ENCODE assay signal across 1 cellular context in genomic region chr15:43133429-43134156, GRCh38.
TF ChIP-seq lines count a peak whose summit lies in the region.

TSS of gene TMEM62 (plus strand) at chr15:43133586. CDS start at chr15:43133803, 217 bp downstream.

TF ChIP-seq in K562, 482 proteins besides CTCF, POLR2A, EP300 and RAD21 (continued from another document and continues in another):
- TF ChIP-seq, protein P1, sequence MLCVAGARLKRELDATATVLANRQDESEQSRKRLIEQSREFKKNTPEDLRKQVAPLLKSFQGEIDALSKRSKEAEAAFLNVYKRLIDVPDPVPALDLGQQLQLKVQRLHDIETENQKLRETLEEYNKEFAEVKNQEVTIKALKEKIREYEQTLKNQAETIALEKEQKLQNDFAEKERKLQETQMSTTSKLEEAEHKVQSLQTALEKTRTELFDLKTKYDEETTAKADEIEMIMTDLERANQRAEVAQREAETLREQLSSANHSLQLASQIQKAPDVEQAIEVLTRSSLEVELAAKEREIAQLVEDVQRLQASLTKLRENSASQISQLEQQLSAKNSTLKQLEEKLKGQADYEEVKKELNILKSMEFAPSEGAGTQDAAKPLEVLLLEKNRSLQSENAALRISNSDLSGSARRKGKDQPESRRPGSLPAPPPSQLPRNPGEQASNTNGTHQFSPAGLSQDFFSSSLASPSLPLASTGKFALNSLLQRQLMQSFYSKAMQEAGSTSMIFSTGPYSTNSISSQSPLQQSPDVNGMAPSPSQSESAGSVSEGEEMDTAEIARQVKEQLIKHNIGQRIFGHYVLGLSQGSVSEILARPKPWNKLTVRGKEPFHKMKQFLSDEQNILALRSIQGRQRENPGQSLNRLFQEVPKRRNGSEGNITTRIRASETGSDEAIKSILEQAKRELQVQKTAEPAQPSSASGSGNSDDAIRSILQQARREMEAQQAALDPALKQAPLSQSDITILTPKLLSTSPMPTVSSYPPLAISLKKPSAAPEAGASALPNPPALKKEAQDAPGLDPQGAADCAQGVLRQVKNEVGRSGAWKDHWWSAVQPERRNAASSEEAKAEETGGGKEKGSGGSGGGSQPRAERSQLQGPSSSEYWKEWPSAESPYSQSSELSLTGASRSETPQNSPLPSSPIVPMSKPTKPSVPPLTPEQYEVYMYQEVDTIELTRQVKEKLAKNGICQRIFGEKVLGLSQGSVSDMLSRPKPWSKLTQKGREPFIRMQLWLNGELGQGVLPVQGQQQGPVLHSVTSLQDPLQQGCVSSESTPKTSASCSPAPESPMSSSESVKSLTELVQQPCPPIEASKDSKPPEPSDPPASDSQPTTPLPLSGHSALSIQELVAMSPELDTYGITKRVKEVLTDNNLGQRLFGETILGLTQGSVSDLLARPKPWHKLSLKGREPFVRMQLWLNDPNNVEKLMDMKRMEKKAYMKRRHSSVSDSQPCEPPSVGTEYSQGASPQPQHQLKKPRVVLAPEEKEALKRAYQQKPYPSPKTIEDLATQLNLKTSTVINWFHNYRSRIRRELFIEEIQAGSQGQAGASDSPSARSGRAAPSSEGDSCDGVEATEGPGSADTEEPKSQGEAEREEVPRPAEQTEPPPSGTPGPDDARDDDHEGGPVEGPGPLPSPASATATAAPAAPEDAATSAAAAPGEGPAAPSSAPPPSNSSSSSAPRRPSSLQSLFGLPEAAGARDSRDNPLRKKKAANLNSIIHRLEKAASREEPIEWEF (CRISPR knock-in tag; IDR thresholded peaks at IDR 0.05), result no peak
- TF ChIP-seq PTBP1 (IDR thresholded peaks at IDR 0.05; ENCODE audit: low read depth, low read length) (no peak), AFF4 (CRISPR knock-in tag; IDR thresholded peaks at IDR 0.05) (peak; percentile 69), PBX2 (CRISPR knock-in tag; IDR thresholded peaks at IDR 0.05; ENCODE audit: low read depth) (no peak), PBX2 (tag; conservative IDR thresholded peaks at IDR 0.05; ENCODE audit: low read depth) (no peak), SAFB (IDR thresholded peaks at IDR 0.05; ENCODE audit: borderline replicate concordance, low read depth, low read length) (0 out of 2 replicates have a peak, but pooled peaks have one; percentile 17), COPS2 (conservative IDR thresholded peaks at IDR 0.05) (no peak), CHD2 (IDR thresholded peaks at IDR 0.05; ENCODE audit: low read depth, low read length) (no peak), FOXM1 (IDR thresholded peaks at IDR 0.05; ENCODE audit: low read depth) (no peak), FOXM1 (CRISPR knock-in tag; IDR thresholded peaks at IDR 0.05; ENCODE audit: low read depth) (no peak), HNRNPL (IDR thresholded peaks at IDR 0.05; ENCODE audit: low read depth, low read length) (no peak), NRF1 (conservative IDR thresholded peaks at IDR 0.05 in 1 of 2, IDR thresholded peaks at IDR 0.05 in 1 of 2) (peak; percentile 83 to 85), MIER1 (IDR thresholded peaks at IDR 0.05; ENCODE audit: low read depth) (no peak), GATAD2B (IDR thresholded peaks at IDR 0.05; ENCODE audit: borderline replicate concordance) (peak; percentile 84), ZNF592 (IDR thresholded peaks at IDR 0.05) (peak; percentile 74), BACH1 (tag; IDR thresholded peaks at IDR 0.05) (no peak), ZSCAN32 (CRISPR knock-in tag; IDR thresholded peaks at IDR 0.05) (no peak), SMARCE1 (IDR thresholded peaks at IDR 0.05) (no peak), ZNF133 (CRISPR knock-in tag; IDR thresholded peaks at IDR 0.05) (no peak), KLF13 (tag; IDR thresholded peaks at IDR 0.05; ENCODE audit: borderline replicate concordance, low read depth) (no peak), IRF1 (CRISPR knock-in tag; IDR thresholded peaks at IDR 0.05; ENCODE audit: borderline replicate concordance) (0 out of 2 replicates have a peak, but pooled peaks have one; percentile 17), CBX8 (IDR thresholded peaks at IDR 0.05; ENCODE audit: borderline replicate concordance, extremely low read depth, low read depth, low read length, poor library complexity, severe bottlenecking) (no peak), ZNF239 (CRISPR knock-in tag; IDR thresholded peaks at IDR 0.05) (no peak), KLF16 (IDR thresholded peaks at IDR 0.05) (no peak), NFXL1 (CRISPR knock-in tag; IDR thresholded peaks at IDR 0.05) (no peak), ZBED1 (IDR thresholded peaks at IDR 0.05) (no peak), TCF7L2 (IDR thresholded peaks at IDR 0.05; ENCODE audit: low read depth, low read length) (no peak), PCBP2 (IDR thresholded peaks at IDR 0.05; ENCODE audit: low read depth, low read length, poor library complexity, severe bottlenecking) (no peak), ZBTB7A (IDR thresholded peaks at IDR 0.05; ENCODE audit: borderline replicate concordance, control insufficient read depth, low read depth, low read length) (peak; percentile 86), MAFG (tag; conservative IDR thresholded peaks at IDR 0.05) (no peak), ZNF699 (CRISPR knock-in tag; IDR thresholded peaks at IDR 0.05; ENCODE audit: insufficient replicate concordance) (no peak), SETDB1 (IDR thresholded peaks at IDR 0.05; ENCODE audit: low read length) (no peak), PTTG1 (tag; IDR thresholded peaks at IDR 0.05; ENCODE audit: low read depth) (no peak), MEF2A (IDR thresholded peaks at IDR 0.05; ENCODE audit: control insufficient read depth, low read depth, low read length) (no peak)
- TF ChIP-seq, protein P2, sequence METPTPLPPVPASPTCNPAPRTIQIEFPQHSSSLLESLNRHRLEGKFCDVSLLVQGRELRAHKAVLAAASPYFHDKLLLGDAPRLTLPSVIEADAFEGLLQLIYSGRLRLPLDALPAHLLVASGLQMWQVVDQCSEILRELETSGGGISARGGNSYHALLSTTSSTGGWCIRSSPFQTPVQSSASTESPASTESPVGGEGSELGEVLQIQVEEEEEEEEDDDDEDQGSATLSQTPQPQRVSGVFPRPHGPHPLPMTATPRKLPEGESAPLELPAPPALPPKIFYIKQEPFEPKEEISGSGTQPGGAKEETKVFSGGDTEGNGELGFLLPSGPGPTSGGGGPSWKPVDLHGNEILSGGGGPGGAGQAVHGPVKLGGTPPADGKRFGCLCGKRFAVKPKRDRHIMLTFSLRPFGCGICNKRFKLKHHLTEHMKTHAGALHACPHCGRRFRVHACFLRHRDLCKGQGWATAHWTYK (CRISPR knock-in tag; IDR thresholded peaks at IDR 0.05), result no peak
- TF ChIP-seq, protein P3, sequence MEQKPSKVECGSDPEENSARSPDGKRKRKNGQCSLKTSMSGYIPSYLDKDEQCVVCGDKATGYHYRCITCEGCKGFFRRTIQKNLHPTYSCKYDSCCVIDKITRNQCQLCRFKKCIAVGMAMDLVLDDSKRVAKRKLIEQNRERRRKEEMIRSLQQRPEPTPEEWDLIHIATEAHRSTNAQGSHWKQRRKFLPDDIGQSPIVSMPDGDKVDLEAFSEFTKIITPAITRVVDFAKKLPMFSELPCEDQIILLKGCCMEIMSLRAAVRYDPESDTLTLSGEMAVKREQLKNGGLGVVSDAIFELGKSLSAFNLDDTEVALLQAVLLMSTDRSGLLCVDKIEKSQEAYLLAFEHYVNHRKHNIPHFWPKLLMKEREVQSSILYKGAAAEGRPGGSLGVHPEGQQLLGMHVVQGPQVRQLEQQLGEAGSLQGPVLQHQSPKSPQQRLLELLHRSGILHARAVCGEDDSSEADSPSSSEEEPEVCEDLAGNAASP (IDR thresholded peaks at IDR 0.05), result no peak
- TF ChIP-seq, protein P4, sequence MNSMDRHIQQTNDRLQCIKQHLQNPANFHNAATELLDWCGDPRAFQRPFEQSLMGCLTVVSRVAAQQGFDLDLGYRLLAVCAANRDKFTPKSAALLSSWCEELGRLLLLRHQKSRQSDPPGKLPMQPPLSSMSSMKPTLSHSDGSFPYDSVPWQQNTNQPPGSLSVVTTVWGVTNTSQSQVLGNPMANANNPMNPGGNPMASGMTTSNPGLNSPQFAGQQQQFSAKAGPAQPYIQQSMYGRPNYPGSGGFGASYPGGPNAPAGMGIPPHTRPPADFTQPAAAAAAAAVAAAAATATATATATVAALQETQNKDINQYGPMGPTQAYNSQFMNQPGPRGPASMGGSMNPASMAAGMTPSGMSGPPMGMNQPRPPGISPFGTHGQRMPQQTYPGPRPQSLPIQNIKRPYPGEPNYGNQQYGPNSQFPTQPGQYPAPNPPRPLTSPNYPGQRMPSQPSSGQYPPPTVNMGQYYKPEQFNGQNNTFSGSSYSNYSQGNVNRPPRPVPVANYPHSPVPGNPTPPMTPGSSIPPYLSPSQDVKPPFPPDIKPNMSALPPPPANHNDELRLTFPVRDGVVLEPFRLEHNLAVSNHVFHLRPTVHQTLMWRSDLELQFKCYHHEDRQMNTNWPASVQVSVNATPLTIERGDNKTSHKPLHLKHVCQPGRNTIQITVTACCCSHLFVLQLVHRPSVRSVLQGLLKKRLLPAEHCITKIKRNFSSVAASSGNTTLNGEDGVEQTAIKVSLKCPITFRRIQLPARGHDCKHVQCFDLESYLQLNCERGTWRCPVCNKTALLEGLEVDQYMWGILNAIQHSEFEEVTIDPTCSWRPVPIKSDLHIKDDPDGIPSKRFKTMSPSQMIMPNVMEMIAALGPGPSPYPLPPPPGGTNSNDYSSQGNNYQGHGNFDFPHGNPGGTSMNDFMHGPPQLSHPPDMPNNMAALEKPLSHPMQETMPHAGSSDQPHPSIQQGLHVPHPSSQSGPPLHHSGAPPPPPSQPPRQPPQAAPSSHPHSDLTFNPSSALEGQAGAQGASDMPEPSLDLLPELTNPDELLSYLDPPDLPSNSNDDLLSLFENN (IDR thresholded peaks at IDR 0.05; ENCODE audit: low read depth in 2 of 2, low read length in 2 of 2), result 0 out of 4 replicates have a peak, but pooled peaks of 1 of the 2 experiments have one; percentile 9
